1 cellular context compared by ENCODE assay signal in genomic region chr19:44734357-44734756, GRCh38.
TF ChIP-seq lines count a peak whose summit lies in the region.

No MANE protein-coding gene starts in this region.

TF ChIP-seq in HEK293, 187 proteins besides CTCF, POLR2A, EP300 and RAD21 (continued from another document):
- TF ChIP-seq, protein P1, sequence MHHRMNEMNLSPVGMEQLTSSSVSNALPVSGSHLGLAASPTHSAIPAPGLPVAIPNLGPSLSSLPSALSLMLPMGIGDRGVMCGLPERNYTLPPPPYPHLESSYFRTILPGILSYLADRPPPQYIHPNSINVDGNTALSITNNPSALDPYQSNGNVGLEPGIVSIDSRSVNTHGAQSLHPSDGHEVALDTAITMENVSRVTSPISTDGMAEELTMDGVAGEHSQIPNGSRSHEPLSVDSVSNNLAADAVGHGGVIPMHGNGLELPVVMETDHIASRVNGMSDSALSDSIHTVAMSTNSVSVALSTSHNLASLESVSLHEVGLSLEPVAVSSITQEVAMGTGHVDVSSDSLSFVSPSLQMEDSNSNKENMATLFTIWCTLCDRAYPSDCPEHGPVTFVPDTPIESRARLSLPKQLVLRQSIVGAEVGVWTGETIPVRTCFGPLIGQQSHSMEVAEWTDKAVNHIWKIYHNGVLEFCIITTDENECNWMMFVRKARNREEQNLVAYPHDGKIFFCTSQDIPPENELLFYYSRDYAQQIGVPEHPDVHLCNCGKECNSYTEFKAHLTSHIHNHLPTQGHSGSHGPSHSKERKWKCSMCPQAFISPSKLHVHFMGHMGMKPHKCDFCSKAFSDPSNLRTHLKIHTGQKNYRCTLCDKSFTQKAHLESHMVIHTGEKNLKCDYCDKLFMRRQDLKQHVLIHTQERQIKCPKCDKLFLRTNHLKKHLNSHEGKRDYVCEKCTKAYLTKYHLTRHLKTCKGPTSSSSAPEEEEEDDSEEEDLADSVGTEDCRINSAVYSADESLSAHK (tag by site-specific recombination; IDR thresholded peaks at IDR 0.05) = no peak
- TF ChIP-seq ZBTB11 (tag by site-specific recombination; conservative IDR thresholded peaks at IDR 0.05; ENCODE audit: low read depth) = no peak
- peak; percentile 52 for TF ChIP-seq ZNF513 (tag by site-specific recombination; IDR thresholded peaks at IDR 0.05)
- peak; percentile 62; the same call in 1 of the 2 replicates for TF ChIP-seq ZNF121 (tag by site-specific recombination; IDR thresholded peaks at IDR 0.05)
- TF ChIP-seq ZNF488 (tag by site-specific recombination; IDR thresholded peaks at IDR 0.05) = no peak
- TF ChIP-seq ZNF24 (tag by site-specific recombination; IDR thresholded peaks at IDR 0.05) = no peak
- TF ChIP-seq, protein P2, sequence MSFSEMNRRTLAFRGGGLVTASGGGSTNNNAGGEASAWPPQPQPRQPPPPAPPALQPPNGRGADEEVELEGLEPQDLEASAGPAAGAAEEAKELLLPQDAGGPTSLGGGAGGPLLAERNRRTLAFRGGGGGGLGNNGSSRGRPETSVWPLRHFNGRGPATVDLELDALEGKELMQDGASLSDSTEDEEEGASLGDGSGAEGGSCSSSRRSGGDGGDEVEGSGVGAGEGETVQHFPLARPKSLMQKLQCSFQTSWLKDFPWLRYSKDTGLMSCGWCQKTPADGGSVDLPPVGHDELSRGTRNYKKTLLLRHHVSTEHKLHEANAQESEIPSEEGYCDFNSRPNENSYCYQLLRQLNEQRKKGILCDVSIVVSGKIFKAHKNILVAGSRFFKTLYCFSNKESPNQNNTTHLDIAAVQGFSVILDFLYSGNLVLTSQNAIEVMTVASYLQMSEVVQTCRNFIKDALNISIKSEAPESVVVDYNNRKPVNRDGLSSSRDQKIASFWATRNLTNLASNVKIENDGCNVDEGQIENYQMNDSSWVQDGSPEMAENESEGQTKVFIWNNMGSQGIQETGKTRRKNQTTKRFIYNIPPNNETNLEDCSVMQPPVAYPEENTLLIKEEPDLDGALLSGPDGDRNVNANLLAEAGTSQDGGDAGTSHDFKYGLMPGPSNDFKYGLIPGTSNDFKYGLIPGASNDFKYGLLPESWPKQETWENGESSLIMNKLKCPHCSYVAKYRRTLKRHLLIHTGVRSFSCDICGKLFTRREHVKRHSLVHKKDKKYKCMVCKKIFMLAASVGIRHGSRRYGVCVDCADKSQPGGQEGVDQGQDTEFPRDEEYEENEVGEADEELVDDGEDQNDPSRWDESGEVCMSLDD (tag by site-specific recombination; IDR thresholded peaks at IDR 0.05) = no peak
- TF ChIP-seq ZNF596 (tag by site-specific recombination; IDR thresholded peaks at IDR 0.05) = no peak
- no peak for TF ChIP-seq ZNF521 (tag by site-specific recombination; IDR thresholded peaks at IDR 0.05)
TF ChIP-seq in HEK293: peak in this region for 2.
